12 cellular contexts compared by ENCODE assay signal in genomic region chr16:75075688-75076268, GRCh38. TPM values are rescaled to one million over a fixed set of nuclear protein-coding genes. Genes with fewer than 3 reads are reported as not detected.
A peak's percentile ranks its signal among the peaks of the same experiment; 100 is the strongest.
DNase-seq lines count a peak whose midpoint lies in the region; ATAC-seq and TF ChIP-seq lines count a peak whose summit lies in the region.
"Had no signal": no experiment of that assay in that cellular context is flagged by ENCODE, and none has a peak within 500 bp of the region (broad histone marks: within the 10 kb centered on the region; RNA-seq: fewer than 3 reads in every experiment).

No MANE protein-coding gene starts in this region.

- intact Hi-C loops in colonic mucosa (cut with DNase I) = no loop called here

- peak overlapping the region; percentile 49 for H3K4me3 ChIP-seq in CD8-positive, alpha-beta memory T cell (ENCODE audit: low read length)
- no peak overlapping the region for H3K4me3 ChIP-seq in colonic mucosa

- H3K4me3 Mint-ChIP-seq in CD8-positive, alpha-beta memory T cell = peak overlapping the region; percentile 3 to 77 (median 52)
- peak overlapping the region in 2 of 4 donors; percentile 9 to 73 for H3K4me3 Mint-ChIP-seq in IgD-negative memory B cell
- H3K4me3 Mint-ChIP-seq: brain had no signal

- peaks cover 0 to 5% of the 10 kb centered on the region in 2 donors for H3K27me3 Mint-ChIP-seq in CD8-positive, alpha-beta memory T cell
- H3K27me3 Mint-ChIP-seq in IgD-negative memory B cell = peaks cover 18% of the 10 kb centered on the region

- peak overlapping the region; percentile 33 for H3K27ac ChIP-seq in CD8-positive, alpha-beta memory T cell (ENCODE audit: low read depth, low read length)
- H3K27ac ChIP-seq in colonic mucosa = no peak overlapping the region
- H3K27ac ChIP-seq: VCaP had no signal

- no peaks in the 10 kb centered on the region for H3K9me3 Mint-ChIP-seq in CD8-positive, alpha-beta memory T cell
- H3K9me3 Mint-ChIP-seq in IgD-negative memory B cell = no peaks in the 10 kb centered on the region

- no peaks in the 10 kb centered on the region for H3K27me3 ChIP-seq in CD8-positive, alpha-beta memory T cell (ENCODE audit: insufficient read depth, low read length, poor library complexity, severe bottlenecking)
- H3K27me3 ChIP-seq in colonic mucosa = no peaks in the 10 kb centered on the region

- H3K4me1 ChIP-seq in CD8-positive, alpha-beta memory T cell (ENCODE audit: insufficient read depth, low read length) = peaks cover 41% of the 10 kb centered on the region
- H3K4me1 ChIP-seq in colonic mucosa = peaks cover 4% of the 10 kb centered on the region

- no peak overlapping the region for H3K9ac ChIP-seq in colonic mucosa (ENCODE audit: low read depth in 2 of 2, low read length in 2 of 2)

- DNase-seq in CD8-positive, alpha-beta memory T cell = no peak
- peak; percentile 33 for DNase-seq in cerebellum (ENCODE audit: low spot score)
- DNase-seq in colonic mucosa = no peak
- no peak for DNase-seq in mucosa of gallbladder (ENCODE audit: low spot score)
- DNase-seq in NCI-H2227 (lab: John Stamatoyannopoulos, UW; ENCODE audit: unreplicated experiment) = no peak
- no peak for DNase-seq in NCI-H128 (lab: John Stamatoyannopoulos, UW; ENCODE audit: unreplicated experiment)
- DNase-seq: Calu3, mesendoderm had no signal

- no peaks in the 10 kb centered on the region for H3K36me3 Mint-ChIP-seq in CD8-positive, alpha-beta memory T cell
- no peaks in the 10 kb centered on the region for H3K36me3 Mint-ChIP-seq in IgD-negative memory B cell

- TF ChIP-seq CTCF in colonic mucosa (IDR thresholded peaks at IDR 0.05) = no peak

- H3K27ac Mint-ChIP-seq in CD8-positive, alpha-beta memory T cell = peak overlapping the region; percentile 41 to 93 (median 88)
- peak overlapping the region; percentile 11 to 78 (median 68) for H3K27ac Mint-ChIP-seq in IgD-negative memory B cell

- CTCF ChIA-PET in CD8-positive, alpha-beta memory T cell (lab: Charles Lee) = interaction anchor here (1.0 to 1.9 kb wide), 3 partner anchors 22 to 191 kb away, joined by 3 to 12 read pairs (median 7); no protein-coding TSS in a partner anchor

- H3K4me1 Mint-ChIP-seq in CD8-positive, alpha-beta memory T cell = peaks cover 32 to 48% (median 46%) of the 10 kb centered on the region in 3 donors
- H3K4me1 Mint-ChIP-seq in IgD-negative memory B cell = peaks cover 15 to 20% (median 19%) of the 10 kb centered on the region in 3 donors

- POLR2A ChIA-PET in CD8-positive, alpha-beta memory T cell (lab: Charles Lee) = no interaction called here

- H3K36me3 ChIP-seq in CD8-positive, alpha-beta memory T cell (ENCODE audit: insufficient read depth, low read length) = no peaks in the 10 kb centered on the region
- H3K36me3 ChIP-seq in colonic mucosa = no peaks in the 10 kb centered on the region

- H3K9me3 ChIP-seq in CD8-positive, alpha-beta memory T cell (ENCODE audit: low read length) = no peaks in the 10 kb centered on the region
- H3K9me3 ChIP-seq in colonic mucosa = no peaks in the 10 kb centered on the region

- peak; percentile 3 for ATAC-seq in GM19324 (IDR thresholded peaks at IDR 0.05; ENCODE audit: low FRiP score, unreplicated experiment)

RNA-seq across cellular contexts. Expression of gene LDHD, which starts 40.8 kb away (rescaled TPM):
- not detected for total RNA-seq in CD8-positive, alpha-beta memory T cell
- 0.10 TPM for polyA plus RNA-seq in CD8-positive, alpha-beta memory T cell
- polyA plus RNA-seq in IgD-negative memory B cell = not detected
- total RNA-seq in cerebellum (1.00 TPM), colonic mucosa (100 to 1,000 TPM in 1 of 2 donors, 10 to 100 TPM in 1; 31.4 to 105 TPM), mucosa of gallbladder (14.5 TPM)
